In the genomic region with DNA sequence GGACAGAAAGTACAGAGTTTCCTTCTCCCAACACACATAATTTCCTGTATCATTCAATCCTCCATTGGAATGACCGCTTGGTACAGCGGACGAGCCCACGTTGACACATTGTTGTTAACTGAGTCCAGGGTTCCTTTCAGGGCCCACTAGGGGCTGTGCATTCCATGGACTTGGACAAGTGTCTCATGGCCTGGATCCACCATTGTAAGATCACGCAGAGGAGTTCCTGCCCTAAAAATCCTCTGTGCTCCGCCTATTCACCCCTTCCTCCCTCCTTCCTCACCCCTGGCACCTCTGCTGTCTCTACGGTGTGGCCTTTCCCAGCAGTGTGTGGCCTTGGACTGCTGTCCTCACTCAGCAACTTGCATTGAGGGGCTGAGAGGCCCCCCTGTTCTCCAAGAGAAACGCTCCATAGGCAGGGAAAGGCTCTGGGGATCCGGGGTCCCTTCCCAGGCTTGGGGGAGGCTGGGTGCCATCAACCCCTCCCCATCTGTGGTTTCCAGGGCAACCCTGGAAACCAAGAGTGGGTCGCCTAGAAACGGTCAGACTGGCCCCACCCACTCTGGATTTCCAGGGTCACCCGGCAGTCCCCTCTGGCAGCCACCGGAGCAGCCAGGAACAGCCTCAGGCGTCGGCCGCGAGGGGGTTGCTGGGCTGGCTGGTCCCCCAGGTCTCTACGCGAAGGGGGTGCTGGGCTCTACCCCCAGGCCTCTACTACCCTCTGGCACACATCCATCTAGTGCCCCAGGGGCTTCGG, we compare ENCODE assay signal across 23 cellular contexts. TPM values are rescaled to one million over a fixed set of nuclear protein-coding genes. Genes with fewer than 3 reads are reported as not detected.
DNase-seq lines count a peak whose midpoint lies in the region; ATAC-seq and TF ChIP-seq lines count a peak whose summit lies in the region.
"Had no signal": no experiment of that assay in that cellular context is flagged by ENCODE, and none has a peak within 500 bp of the region (broad histone marks: within the 10 kb centered on the region; RNA-seq: fewer than 3 reads in every experiment).

No MANE protein-coding gene starts in this region.

- no peak overlapping the region for H3K4me3 ChIP-seq in AG10803 (ENCODE audit: low read length)
- no peak overlapping the region for H3K4me3 ChIP-seq in ascending aorta
- H3K4me3 ChIP-seq: GM12878, MG63, PC-9, SJSA1 had no signal

- peaks cover 0 to 11% of the 10 kb centered on the region in 2 donors for H3K9me3 ChIP-seq in ascending aorta
- H3K9me3 ChIP-seq: SJSA1 had no signal

- no peaks in the 10 kb centered on the region for H3K27me3 Mint-ChIP-seq in osteocyte (ENCODE audit: unreplicated experiment)

- intact Hi-C loops in ascending aorta (cut with DNase I), result no loop called here
- intact Hi-C loops in posterior cingulate gyrus (cut with DNase I), result no loop called here

- H3K27me3 ChIP-seq in ascending aorta, result no peaks in the 10 kb centered on the region
- H3K27me3 ChIP-seq: MG63 had no signal

- H3K27ac Mint-ChIP-seq in osteocyte (ENCODE audit: unreplicated experiment), result peak overlapping the region; percentile 47
- H3K27ac Mint-ChIP-seq: IgD-negative memory B cell had no signal

- DNase-seq in AG10803 (ENCODE audit: low read depth), result peak; percentile 20
- no peak for DNase-seq in ascending aorta (ENCODE audit: low spot score in 2 of 2)
- DNase-seq in globus pallidus (ENCODE audit: low spot score), result peak; percentile 31
- no peak for DNase-seq in osteocyte (ENCODE audit: extremely low spot score, unreplicated experiment)
- DNase-seq in SIG-M5 treated with dmso at 0.1 percent for 504 hours (lab: John Stamatoyannopoulos, UW; ENCODE audit: unreplicated experiment), result no peak
- DNase-seq in OCI-M2 (lab: John Stamatoyannopoulos, UW; ENCODE audit: unreplicated experiment), result no peak
- DNase-seq in posterior cingulate gyrus, result no peak
- DNase-seq: CD8-positive, alpha-beta memory T cell; DMS53; EL; GOT3; Kasumi-1; NCI-H1092; NCI-H1436 treated with DMSO at 0.1 percent for 48 hours; NCI-H2029; NCI-H345; NCI-H524 treated with DMSO at 0.1 percent for 48 hours; PC-9 had no signal

- no peak for ATAC-seq in HG02970 (IDR thresholded peaks at IDR 0.05; ENCODE audit: low FRiP score, unreplicated experiment)
- ATAC-seq: GM12878 had no signal

- TF ChIP-seq CTCF in AG10803 (conservative IDR thresholded peaks at IDR 0.05; ENCODE audit: low read length), result no peak
- no peak for TF ChIP-seq CTCF in ascending aorta (IDR thresholded peaks at IDR 0.05)
- no peak for TF ChIP-seq CTCF in osteocyte (IDR thresholded peaks at IDR 0.05)

- no peak overlapping the region for H3K4me3 Mint-ChIP-seq in osteocyte (ENCODE audit: unreplicated experiment)
- H3K4me3 Mint-ChIP-seq: CD8-positive, alpha-beta memory T cell; IgD-negative memory B cell had no signal

- H3K36me3 Mint-ChIP-seq in osteocyte (ENCODE audit: unreplicated experiment), result no peaks in the 10 kb centered on the region

- peaks cover 12% of the 10 kb centered on the region for H3K4me1 Mint-ChIP-seq in osteocyte (ENCODE audit: unreplicated experiment)
- H3K4me1 Mint-ChIP-seq: CD8-positive, alpha-beta memory T cell; IgD-negative memory B cell had no signal

- H3K27ac ChIP-seq in ascending aorta, result peak overlapping the region; percentile 1 to 46
- H3K27ac ChIP-seq: PC-9, SJSA1 had no signal

- no peaks in the 10 kb centered on the region for H3K36me3 ChIP-seq in ascending aorta
- H3K36me3 ChIP-seq: SJSA1 had no signal

- peaks cover 5 to 14% of the 10 kb centered on the region in 2 donors for H3K4me1 ChIP-seq in ascending aorta
- H3K4me1 ChIP-seq: SJSA1 had no signal

- no peaks in the 10 kb centered on the region for H3K9me3 Mint-ChIP-seq in osteocyte (ENCODE audit: unreplicated experiment)
- H3K9me3 Mint-ChIP-seq: CD8-positive, alpha-beta memory T cell had no signal

RNA-seq across cellular contexts. Expression of a gene that starts 50.9 kb away (rescaled TPM):
- total RNA-seq in ascending aorta (194 TPM), osteocyte (255 and 262 TPM in 2 replicates)

Comparison
In these comparisons a context has a peak if more than half of its experiments do, and no peak if none do; other contexts are left out.
1. DNase-seq: peak in AG10803 (single experiment) and globus pallidus (single experiment); none in ascending aorta (0 of 2), osteocyte (single experiment), SIG-M5 treated with dmso at 0.1 percent for 504 hours (single experiment), OCI-M2 (single experiment) and posterior cingulate gyrus (0 of 10).